Comparison of ENCODE assay signal across 9 cellular contexts in the genomic region with DNA sequence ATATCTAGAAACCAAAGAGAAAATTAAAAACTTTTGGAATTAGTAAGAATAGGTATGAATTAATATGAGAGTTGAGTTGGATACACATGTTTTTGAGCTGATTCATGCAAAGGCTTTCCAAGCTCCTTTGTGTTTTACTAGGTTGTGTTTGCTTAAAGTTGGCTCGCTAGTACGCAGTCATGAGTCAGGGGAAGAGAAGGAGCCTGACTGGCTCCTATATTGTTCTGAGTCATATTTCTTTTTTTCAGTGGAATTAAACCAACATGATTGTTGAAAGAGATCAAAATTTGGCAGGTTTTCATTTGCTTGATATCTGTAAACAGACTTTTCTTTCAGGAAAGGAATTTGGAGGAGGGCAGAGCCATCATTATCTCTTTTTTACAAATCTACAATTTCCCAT.
DNase-seq lines count a peak whose midpoint lies in the region; ATAC-seq and TF ChIP-seq lines count a peak whose summit lies in the region.
"Had no signal": no experiment of that assay in that cellular context is flagged by ENCODE, and none has a peak within 500 bp of the region (broad histone marks: within the 10 kb centered on the region; RNA-seq: fewer than 3 reads in every experiment).

No MANE protein-coding gene starts in this region.

- POLR2A ChIA-PET in BJ (lab: Charles Lee), result no interaction called here

- CTCF ChIA-PET in BJ (lab: Yijun Ruan, JAX), result interaction anchor here (1.0 kb wide), 1 partner anchor 196 kb away, joined by 3 read pairs; no protein-coding TSS in a partner anchor

- no peak overlapping the region for H3K14ac ChIP-seq in H9 (ENCODE audit: insufficient read depth, low read length)

- H3K18ac ChIP-seq in H9 (ENCODE audit: insufficient read length, low read depth, low read length), result no peak overlapping the region

- no peak overlapping the region for H3K9ac ChIP-seq in H9 (ENCODE audit: extremely low read depth, insufficient read length, low read length)

- ATAC-seq in HG02870 (IDR thresholded peaks at IDR 0.05; ENCODE audit: unreplicated experiment) (no peak), GM19452 (IDR thresholded peaks at IDR 0.05; ENCODE audit: unreplicated experiment) (no peak)

- H3K27me3 ChIP-seq in BJ (ENCODE audit: control insufficient read depth, insufficient read depth, low read length) (no peaks in the 10 kb centered on the region), H9 (ENCODE audit: insufficient read depth, low read length) (no peaks in the 10 kb centered on the region)

- H2AFZ ChIP-seq in H9 (ENCODE audit: low read length), result no peak overlapping the region

- peaks cover 7 to 8% of the 10 kb centered on the region in 2 experiments for H3K4me1 Mint-ChIP-seq in H9

- H2AK5ac ChIP-seq in H9 (ENCODE audit: insufficient read length, low read length), result no peak overlapping the region

- DNase-seq in BJ (ENCODE audit: low read depth) (peak; percentile 84), NCI-H774 (lab: John Stamatoyannopoulos, UW) (peak; percentile 4), epithelial cell of prostate (ENCODE audit: low read depth, low spot score) (peak; percentile 81), myocyte (ENCODE audit: low read depth) (peak; percentile 77), H9 (no peak), NCI-H510A (lab: John Stamatoyannopoulos, UW) (no peak)
- DNase-seq: GDM1 had no signal

- H2BK15ac ChIP-seq in H9 (ENCODE audit: low read depth, low read length), result no peak overlapping the region

- H4K91ac ChIP-seq in H9 (ENCODE audit: insufficient read length, low read depth, low read length), result no peak overlapping the region

- no peak overlapping the region for H3T11ph ChIP-seq in H9 (ENCODE audit: low read length)

- peaks cover 3 to 12% (median 7%) of the 10 kb centered on the region in 3 experiments; a peak in 4 of 7 replicates for H3K36me3 Mint-ChIP-seq in H9 (ENCODE audit: insufficient read depth in 1 of 3, low read depth in 3 of 3)

- no peak overlapping the region for H4K5ac ChIP-seq in H9 (ENCODE audit: insufficient read length, low read depth, low read length)

- no peak overlapping the region for H3K23ac ChIP-seq in H9 (ENCODE audit: insufficient read length, low read depth, low read length)

- H3K27ac Mint-ChIP-seq in H9, result peak overlapping the region in 1 of 3 experiments; percentile 84; a peak in 2 of 7 replicates

- no peak overlapping the region for H3K4me3 Mint-ChIP-seq in H9

- H3K56ac ChIP-seq in H9 (ENCODE audit: insufficient read length, low read depth, low read length), result no peak overlapping the region

- TF ChIP-seq CTCF in BJ (IDR thresholded peaks at IDR 0.05; ENCODE audit: insufficient read depth, low read depth, low read length) (no peak), H9 (conservative IDR thresholded peaks at IDR 0.05) (no peak)

- H3K4me2 ChIP-seq in H9 (ENCODE audit: insufficient read depth, insufficient read length, low read length), result no peak overlapping the region

- H2BK12ac ChIP-seq in H9 (ENCODE audit: insufficient read length, low read depth, low read length), result no peak overlapping the region

- H2BK20ac ChIP-seq in H9 (ENCODE audit: low read depth, low read length, poor library complexity, severe bottlenecking), result no peak overlapping the region

- no peaks in the 10 kb centered on the region for H3K79me1 ChIP-seq in H9 (ENCODE audit: insufficient read depth, low read depth, low read length, poor library complexity, severe bottlenecking)

- no peak overlapping the region for H3K4me3 ChIP-seq in BJ (ENCODE audit: low read depth, low read length)

- H3K36me3 ChIP-seq in BJ (ENCODE audit: control insufficient read depth, insufficient read depth, low read length), result no peaks in the 10 kb centered on the region

- no peak overlapping the region for H3K4ac ChIP-seq in H9 (ENCODE audit: low read depth, low read length)

- peak overlapping the region; percentile 65 for H3K27ac ChIP-seq in epithelial cell of prostate
- no peak overlapping the region for H3K27ac ChIP-seq in H9 (ENCODE audit: insufficient read length, low read depth, low read length)

- no CpG with 5 or more reads among the region's 2 CpGs for WGBS in H9 (ENCODE audit: extremely low coverage, insufficient read length, low lambda C conversion rate)

- H3K23me2 ChIP-seq in H9 (ENCODE audit: insufficient read length, low read depth, low read length, poor library complexity, severe bottlenecking), result no peaks in the 10 kb centered on the region

- no peak overlapping the region for H2BK120ac ChIP-seq in H9 (ENCODE audit: low read depth, low read length, poor library complexity, severe bottlenecking)

- no peaks in the 10 kb centered on the region for H3K9me3 ChIP-seq in H9 (ENCODE audit: control insufficient read depth, low read depth, low read length)

- peaks cover 0 to 3% of the 10 kb centered on the region in 2 experiments; a peak in 2 of 5 replicates for H3K9me3 Mint-ChIP-seq in H9

- no peaks in the 10 kb centered on the region for H3K27me3 Mint-ChIP-seq in H9 (ENCODE audit: low read depth)

- H3K4me1 ChIP-seq in H9 (ENCODE audit: insufficient read depth, low read length), result no peaks in the 10 kb centered on the region

- H2BK5ac ChIP-seq in H9 (ENCODE audit: insufficient read length, low read length), result no peak overlapping the region

- H4K8ac ChIP-seq in H9 (replicated peaks; ENCODE audit: insufficient read length, low read depth, low read length), result no peak overlapping the region

- no peaks in the 10 kb centered on the region for H3K79me2 ChIP-seq in H9 (ENCODE audit: insufficient read depth, low read length)

- no peaks in the 10 kb centered on the region for H4K20me1 ChIP-seq in H9 (ENCODE audit: control insufficient read depth, insufficient read depth, insufficient read length)

Comparison
In these comparisons a context has a peak if more than half of its experiments do, and no peak if none do; other contexts are left out.
1. DNase-seq: peak in BJ (single experiment), NCI-H774 (single experiment), epithelial cell of prostate (single experiment) and myocyte (single experiment); none in H9 (single experiment) and NCI-H510A (single experiment).